Comparison of ENCODE assay signal across 34 cellular contexts in genomic region chr7:119623427-119623826, GRCh38.
"Had no signal": no experiment of that assay in that cellular context is flagged by ENCODE, and none has a peak within 500 bp of the region (broad histone marks: within the 10 kb centered on the region; RNA-seq: fewer than 3 reads in every experiment).

No MANE protein-coding gene starts in this region.

- H3K27me3 ChIP-seq: adrenal gland, ascending aorta, body of pancreas, brain microvascular endothelial cell, breast epithelium, cardiac muscle cell had no signal

- H3K36me3 ChIP-seq: adrenal gland, ascending aorta, brain microvascular endothelial cell, breast epithelium, cardiac muscle cell had no signal

- FAIRE-seq: astrocyte, bronchial epithelial cell had no signal

- DNase-seq: activated effector memory CD4-positive, alpha-beta T cell treated with anti-CD3 and anti-CD28 coated beads, Interleukin-2, amount 50 U/mL, for 16 hours; activated effector memory CD4-positive, alpha-beta T cell treated with Interleukin-2 at 50 U/mL for 16 hours; activated gamma-delta T cell; activated gamma-delta T cell treated with Interleukin-2 at 50 U/mL for 16 hours; activated naive CD4-positive, alpha-beta T cell; activated naive CD4-positive, alpha-beta T cell treated with anti-CD3 and anti-CD28 coated beads for 36 hours; activated naive CD4-positive, alpha-beta T cell treated with anti-CD3 and anti-CD28 coated beads, Interleukin-2, amount 10 ng/mL, durations not matched to agents 7 days and 5 days; activated naive CD4-positive, alpha-beta T cell treated with anti-CD3 and anti-CD28 coated beads, Interleukin-2, amount 50 U/mL, for 16 hours; activated naive CD4-positive, alpha-beta T cell treated with Interleukin-2 at 50 U/mL for 16 hours; activated naive CD8-positive, alpha-beta T cell treated with anti-CD3 and anti-CD28 coated beads for 36 hours; activated naive CD8-positive, alpha-beta T cell treated with anti-CD3 and anti-CD28 coated beads, Interleukin-2, amount 10 ng/mL, durations not matched to agents 7 days and 5 days; activated naive CD8-positive, alpha-beta T cell treated with anti-CD3 and anti-CD28 coated beads, Interleukin-2, amount 50 U/mL, for 24 hours; activated T-cell treated with anti-CD3 and anti-CD28 coated beads, Interleukin-2, amount 50 U/mL, for 1 hour; activated T-cell treated with anti-CD3 and anti-CD28 coated beads, Interleukin-2, amount 50 U/mL, for 24 hours; activated T-cell treated with anti-CD3 and anti-CD28 coated beads, Interleukin-2, amount 50 U/mL, for 4 hours; activated T-cell treated with anti-CD3 and anti-CD28 coated beads, Interleukin-2, amount 50 U/mL, for 48 hours; activated T-cell treated with anti-CD3 and anti-CD28 coated beads, Interleukin-2, amount 50 U/mL, for 72 hours; adrenal gland; amniotic stem cell; amygdala; anterior cingulate cortex; aorta; body of pancreas; brain microvascular endothelial cell; caudate nucleus; central memory CD4-positive, alpha-beta T cell; cerebellar nuclear complex had no signal

- H3K27ac ChIP-seq: adrenal gland, ascending aorta, body of pancreas, brain microvascular endothelial cell, breast epithelium, cardiac muscle cell had no signal

- H3K9me3 ChIP-seq: adrenal gland, ascending aorta, body of pancreas, breast epithelium had no signal

- H3K4me3 ChIP-seq: adrenal gland, ascending aorta, body of pancreas, breast epithelium, cardiac muscle cell had no signal

- H3K4me1 ChIP-seq: adrenal gland, ascending aorta, body of pancreas, breast epithelium had no signal

- ATAC-seq: activated naive CD4-positive, alpha-beta T cell treated with anti-CD3 and anti-CD28 coated beads, Interleukin-2, amount 50 U/mL, for 72 hours; activated naive CD8-positive, alpha-beta T cell treated with anti-CD3 and anti-CD28 coated beads, Interleukin-2, amount 50 U/mL, for 24 hours; activated T-cell treated with anti-CD3 and anti-CD28 coated beads, Interleukin-2, amount 50 U/mL, for 4 hours; activated T-cell treated with anti-CD3 and anti-CD28 coated beads, Interleukin-2, amount 50 U/mL, for 72 hours; activated T-helper 17 cell treated with anti-CD3 and anti-CD28 coated beads, Interleukin-2, amount 50 U/mL, for 72 hours; body of pancreas had no signal
